ENCODE assay signal across 10 cellular contexts in the genomic region with DNA sequence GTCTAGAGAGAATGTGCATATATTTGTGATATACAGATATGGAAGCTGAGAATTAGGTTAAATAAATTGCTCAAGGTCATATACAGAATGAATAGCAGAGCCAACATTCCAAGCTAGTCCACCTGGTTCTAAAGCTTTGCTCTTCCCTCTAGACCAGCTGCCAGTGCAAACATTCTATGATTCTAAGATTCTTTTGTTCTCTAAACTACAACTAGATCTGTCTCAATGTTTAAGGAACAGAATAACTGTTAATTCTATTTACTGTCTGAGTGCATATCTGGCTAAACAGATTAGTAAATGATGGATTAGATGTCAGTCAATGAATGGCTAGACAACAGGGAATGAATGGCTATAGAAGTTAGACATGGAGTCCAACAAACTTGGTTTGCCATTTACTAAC.
"Had no signal": no experiment of that assay in that cellular context is flagged by ENCODE, and none has a peak within 500 bp of the region (broad histone marks: within the 10 kb centered on the region; RNA-seq: fewer than 3 reads in every experiment).

No MANE protein-coding gene starts in this region.

- H3K4me2 ChIP-seq: GM23338, KMS-11 had no signal

- ATAC-seq: GM23338, HCT116 had no signal

- H3K9ac ChIP-seq: KMS-11 had no signal

- DNase-seq: H7, HFFc6, IMR-90, KBM-7 had no signal

- H3K36me3 ChIP-seq: HAP-1 had no signal

- FAIRE-seq: H1, HTR-8/SVneo had no signal

- H3K27ac ChIP-seq: KMS-11 had no signal

- H2AFZ ChIP-seq: GM23338 had no signal

- H3K4me3 ChIP-seq: GM23338, HAP-1 had no signal

- H3K9me3 ChIP-seq: HAP-1 had no signal
